ENCODE assay signal across 8 cellular contexts in the genomic region with DNA sequence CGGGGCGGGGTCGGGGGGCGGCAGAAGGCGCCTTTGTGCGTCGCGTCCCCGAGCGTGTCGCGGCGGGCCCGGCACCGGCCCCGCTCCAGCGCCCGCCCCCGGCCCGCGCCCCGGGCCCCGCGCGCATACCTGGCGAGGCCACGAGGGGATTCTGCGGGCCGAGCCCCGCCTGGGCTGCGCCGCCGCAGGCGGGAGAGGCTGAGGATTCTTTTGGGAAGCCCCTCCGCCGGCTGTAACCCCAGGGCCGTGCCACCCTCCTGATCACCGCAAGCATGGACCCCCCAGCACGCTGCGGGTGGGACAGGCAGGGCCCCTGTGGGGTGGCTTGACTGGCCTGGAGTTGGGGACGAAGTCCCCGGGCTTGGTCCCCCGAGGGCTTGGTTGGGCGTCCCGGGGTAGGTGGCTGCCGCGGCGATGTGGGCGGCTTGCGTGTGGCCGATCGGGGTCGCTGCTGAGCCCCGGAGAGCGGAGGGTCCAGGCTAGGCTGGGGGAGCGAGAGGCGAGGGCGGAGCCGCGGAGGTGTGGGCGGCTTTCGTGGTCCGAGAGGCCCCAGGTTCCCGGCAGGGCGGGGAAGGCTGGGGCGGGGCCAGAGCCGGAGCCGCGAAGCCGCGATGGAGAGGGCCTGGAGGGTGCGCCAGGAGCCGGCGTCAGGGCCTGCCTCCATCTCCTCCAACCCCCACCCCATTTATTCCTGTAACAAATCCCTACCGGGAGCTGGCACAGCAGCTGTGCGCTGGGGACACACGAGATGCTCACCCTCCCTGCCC. TPM values are rescaled to one million over a fixed set of nuclear protein-coding genes. Genes with fewer than 3 reads are reported as not detected.
A peak's percentile ranks its signal among the peaks of the same experiment; 100 is the strongest.
DNase-seq lines count a peak whose midpoint lies in the region; ATAC-seq and TF ChIP-seq lines count a peak whose summit lies in the region.

No MANE protein-coding gene starts in this region.

- no peaks in the 10 kb centered on the region for H3K36me3 Mint-ChIP-seq in activated CD4-positive, alpha-beta T cell treated with anti-CD3 and anti-CD28 coated beads, Interleukin-2, amount 10 ng/mL, durations not matched to agents 7 days and 5 days (ENCODE audit: low read depth)

- CTCF ChIA-PET in activated CD4-positive, alpha-beta T cell treated with anti-CD3 and anti-CD28 coated beads, Interleukin-2, amount 10 ng/mL, durations not matched to agents 7 days and 5 days (lab: Charles Lee) = interaction anchor here (0.8 to 0.9 kb wide), 2 partner anchors 259 to 434 kb away, joined by 3 read pairs; no protein-coding TSS in a partner anchor

- TF ChIP-seq POLR2A in NB4 (IDR thresholded peaks at IDR 0.05; ENCODE audit: extremely low read depth, insufficient read length) = no peak

- no peak overlapping the region for H3K4me3 ChIP-seq in NB4 (ENCODE audit: low read depth, low read length)
- peak overlapping the region; percentile 45 for H3K4me3 ChIP-seq in lung

- POLR2A ChIA-PET in activated CD4-positive, alpha-beta T cell treated with anti-CD3 and anti-CD28 coated beads, Interleukin-2, amount 10 ng/mL, durations not matched to agents 7 days and 5 days (lab: Charles Lee) = interaction anchor here (0.7 kb wide), 1 partner anchor 66 kb away, joined by 3 read pairs; no protein-coding TSS in a partner anchor

- H3K27ac Mint-ChIP-seq in activated CD4-positive, alpha-beta T cell treated with anti-CD3 and anti-CD28 coated beads, Interleukin-2, amount 10 ng/mL, durations not matched to agents 7 days and 5 days = peak overlapping the region; percentile 62

- H3K9me3 Mint-ChIP-seq in activated CD4-positive, alpha-beta T cell treated with anti-CD3 and anti-CD28 coated beads, Interleukin-2, amount 10 ng/mL, durations not matched to agents 7 days and 5 days = no peaks in the 10 kb centered on the region

- ATAC-seq in GM21619 (IDR thresholded peaks at IDR 0.05; ENCODE audit: unreplicated experiment) (peak; percentile 60), lung (ENCODE audit: insufficient read depth, low FRiP score) (peak; percentile 50), GM18519 (IDR thresholded peaks at IDR 0.05; ENCODE audit: low FRiP score, unreplicated experiment) (no peak)

- peak overlapping the region; percentile 61 to 88 for H3K27ac ChIP-seq in lung (ENCODE audit: low read depth in 1 of 2, low read length in 1 of 2)

- DNase-seq in Caki2 (ENCODE audit: low read depth) (peak; percentile 84), NB4 (ENCODE audit: low read depth) (peak; percentile 64), dermis microvascular lymphatic vessel endothelial cell (ENCODE audit: low read depth in 2 of 2) (peak; percentile 34 to 77), lung (ENCODE audit: low spot score) (peak; percentile 81)
- DNase-seq in activated CD4-positive, alpha-beta T cell treated with anti-CD3 and anti-CD28 coated beads, Interleukin-2, amount 10 ng/mL, durations not matched to agents 7 days and 5 days = peak; percentile 56
- DNase-seq in stimulated activated CD8-positive, alpha-beta memory T cell treated with anti-CD3 and anti-CD28 coated beads, Interleukin-15, amount 100 ng/mL, for 24 hours (ENCODE audit: low read depth) = peak; percentile 63

- 1% methylated on average over 63 to 77 of the region's 77 CpGs for WGBS in lung, 2 donors

- peaks cover 0 to 25% of the 10 kb centered on the region in 2 donors for H3K4me1 ChIP-seq in lung (ENCODE audit: control insufficient read depth in 2 of 2, insufficient read depth in 2 of 2, low read length in 2 of 2)

- peak overlapping the region; percentile 68 for H3K4me3 Mint-ChIP-seq in activated CD4-positive, alpha-beta T cell treated with anti-CD3 and anti-CD28 coated beads, Interleukin-2, amount 10 ng/mL, durations not matched to agents 7 days and 5 days

- TF ChIP-seq CTCF in NB4 (IDR thresholded peaks at IDR 0.05; ENCODE audit: low read depth, low read length) (peak; percentile 24), lung (IDR thresholded peaks at IDR 0.05; ENCODE audit: control extremely low read depth, extremely low read depth) (no peak)

- H3K36me3 ChIP-seq in lung (ENCODE audit: control insufficient read depth in 2 of 2, insufficient read depth in 2 of 2, low read length in 2 of 2) = no peaks in the 10 kb centered on the region

- H3K4me1 Mint-ChIP-seq in activated CD4-positive, alpha-beta T cell treated with anti-CD3 and anti-CD28 coated beads, Interleukin-2, amount 10 ng/mL, durations not matched to agents 7 days and 5 days = peaks cover 23% of the 10 kb centered on the region

- H3K9me3 ChIP-seq in lung (ENCODE audit: control insufficient read depth in 2 of 2, insufficient read depth in 1 of 2, low read length in 1 of 2) = no peaks in the 10 kb centered on the region

- in situ Hi-C loops in Caki2 (cut with HindIII; ENCODE audit: low pct_unique_long_range_greater_than_20kb, low sequenced_read_pairs) = no loop called here

- H3K27me3 ChIP-seq in lung (ENCODE audit: control insufficient read depth, insufficient read depth) = no peaks in the 10 kb centered on the region

- H3K27me3 Mint-ChIP-seq in activated CD4-positive, alpha-beta T cell treated with anti-CD3 and anti-CD28 coated beads, Interleukin-2, amount 10 ng/mL, durations not matched to agents 7 days and 5 days = peaks cover 4% of the 10 kb centered on the region

RNA-seq across cellular contexts. Expression of a gene that starts 28.4 kb away (rescaled TPM):
- 0.71 TPM in 1 of 2 replicates, not detected in the other for total RNA-seq in Caki2 (2014; rRNA removed; shearing (Covaris generic); ENCODE audit: low replicate concordance)
- 10 to 100 TPM; 44.2 to 46.6 TPM for total RNA-seq in activated CD4-positive, alpha-beta T cell treated with anti-CD3 and anti-CD28 coated beads, Interleukin-2, amount 10 ng/mL, durations not matched to agents 7 days and 5 days
- total RNA-seq in dermis microvascular lymphatic vessel endothelial cell (under 0.01 TPM in 1 of 2 replicates, not detected in the other), lung (1 to 10 TPM; 4.4 to 6.9 TPM)
- polyA plus RNA-seq in lung = 10 to 100 TPM in 1 of 2 donors, 1 to 10 TPM in 1; 2.3 to 19.5 TPM

Comparison
In these comparisons a context has a peak if more than half of its experiments do, and no peak if none do; other contexts are left out.
1. RNA of a gene that starts 28.4 kb away (total RNA-seq): 44.2 to 46.6 TPM in activated CD4-positive, alpha-beta T cell treated with anti-CD3 and anti-CD28 coated beads, Interleukin-2, amount 10 ng/mL, durations not matched to agents 7 days and 5 days; 4.4 to 6.9 TPM in lung, 0.71 TPM in Caki2 and under 0.01 TPM in dermis microvascular lymphatic vessel endothelial cell; every median in the first group is over 4 times any median in the second.
2. Peak in every context shown above with its lines, with median percentiles within 50 percentile points of each other: DNase-seq.